In genomic region chr12:120225852-120226640, GRCh38 we compare ENCODE assay signal across 9 cellular contexts. TPM values are rescaled to one million over a fixed set of nuclear protein-coding genes. Genes with fewer than 3 reads are reported as not detected.
DNase-seq lines count a peak whose midpoint lies in the region; ATAC-seq, FAIRE-seq and TF ChIP-seq lines count a peak whose summit lies in the region.
"Had no signal": no experiment of that assay in that cellular context is flagged by ENCODE, and none has a peak within 500 bp of the region (broad histone marks: within the 10 kb centered on the region; RNA-seq: fewer than 3 reads in every experiment).

No MANE protein-coding gene starts in this region.

- H3K4me1 Mint-ChIP-seq in CD8-positive, alpha-beta T cell (ENCODE audit: low read depth) = peaks cover 59% of the 10 kb centered on the region
- H3K4me1 Mint-ChIP-seq in astrocyte (ENCODE audit: low read depth, unreplicated experiment) = peaks cover 39% of the 10 kb centered on the region

- H4K20me1 ChIP-seq in astrocyte (ENCODE audit: insufficient read depth, low read length) = peaks cover 67% of the 10 kb centered on the region

- peak overlapping the region; percentile 44 for H3K4me2 ChIP-seq in astrocyte (ENCODE audit: low read length)

- no peaks in the 10 kb centered on the region for H3K27me3 Mint-ChIP-seq in CD8-positive, alpha-beta T cell (ENCODE audit: low read depth)
- H3K27me3 Mint-ChIP-seq in astrocyte (ENCODE audit: low read depth, unreplicated experiment) = no peaks in the 10 kb centered on the region

- H3K9ac ChIP-seq in astrocyte (ENCODE audit: low read length) = peak overlapping the region; percentile 45

- peaks cover 46% of the 10 kb centered on the region for H3K36me3 Mint-ChIP-seq in CD8-positive, alpha-beta T cell
- H3K36me3 Mint-ChIP-seq in astrocyte (ENCODE audit: low read depth, unreplicated experiment) = peaks cover 11% of the 10 kb centered on the region

- no peak overlapping the region for H3K4me3 ChIP-seq in CD8-positive, alpha-beta T cell (ENCODE audit: low read depth, low read length)
- H3K4me3 ChIP-seq in astrocyte (ENCODE audit: insufficient read depth, low read depth, low read length) (no peak overlapping the region), mucosa of descending colon (peak overlapping the region; percentile 13)

- CTCF ChIA-PET in CD8-positive, alpha-beta T cell (lab: Charles Lee) = interaction anchor here (1.5 to 11.1 kb wide), 7 partner anchors 10 to 66 kb away, joined by 4 to 458 read pairs (median 46); partner anchors contain the start of genes PXN, RNU4-1, RNU4-2 and RPLP0

- H3K4me3 Mint-ChIP-seq in CD8-positive, alpha-beta T cell = peak overlapping the region; percentile 47
- H3K4me3 Mint-ChIP-seq in astrocyte (ENCODE audit: unreplicated experiment) = no peak overlapping the region

- H3K4me1 ChIP-seq in CD8-positive, alpha-beta T cell (ENCODE audit: insufficient read depth, low read length) = peaks cover 60% of the 10 kb centered on the region
- peaks cover 59% of the 10 kb centered on the region for H3K4me1 ChIP-seq in astrocyte (ENCODE audit: insufficient read depth, low read length)
- H3K4me1 ChIP-seq in mucosa of descending colon (ENCODE audit: low read depth) = peaks cover 50% of the 10 kb centered on the region

- no peaks in the 10 kb centered on the region for H3K27me3 ChIP-seq in CD8-positive, alpha-beta T cell (ENCODE audit: insufficient read depth, low read length)
- no peaks in the 10 kb centered on the region for H3K27me3 ChIP-seq in astrocyte (ENCODE audit: insufficient read depth, low read length)

- H2AFZ ChIP-seq in astrocyte (ENCODE audit: low read depth, low read length) = no peak overlapping the region

- peaks cover 38% of the 10 kb centered on the region for H3K36me3 ChIP-seq in CD8-positive, alpha-beta T cell (ENCODE audit: insufficient read depth, low read length)
- H3K36me3 ChIP-seq in astrocyte (ENCODE audit: insufficient read depth, low read length) (peaks cover 24% of the 10 kb centered on the region), mucosa of descending colon (ENCODE audit: low read depth) (peaks cover 5% of the 10 kb centered on the region)

- H3K9me3 Mint-ChIP-seq in CD8-positive, alpha-beta T cell = no peaks in the 10 kb centered on the region
- H3K9me3 Mint-ChIP-seq in astrocyte (ENCODE audit: unreplicated experiment) = no peaks in the 10 kb centered on the region
- H3K9me3 Mint-ChIP-seq: neural crest cell had no signal

- FAIRE-seq in astrocyte (lab: Jason Lieb, UNC) = no peak

- DNase-seq in CD8-positive, alpha-beta T cell = peak in 2 of 7 experiments; percentile 9 to 25
- DNase-seq in astrocyte (ENCODE audit: low read depth) (no peak), mucosa of descending colon (peak; percentile 88 to 90 (median 88)), ecto neural progenitor cell (ENCODE audit: low spot score) (no peak), NCI-H82 treated with DMSO at 0.1 percent for 48 hours (lab: John Stamatoyannopoulos, UW; ENCODE audit: unreplicated experiment) (no peak), NAMALWA (ENCODE audit: low spot score) (no peak)
- DNase-seq in stimulated activated CD4-positive, alpha-beta T cell treated with anti-CD3 and anti-CD28 coated beads, Interleukin-1b, Interleukin-23, amount 100 ng/mL, for 48 hours = no peak

- H3K27ac ChIP-seq in CD8-positive, alpha-beta T cell (ENCODE audit: low read depth, low read length) = no peak overlapping the region
- no peak overlapping the region for H3K27ac ChIP-seq in astrocyte (ENCODE audit: low read depth, low read length)

- POLR2A ChIA-PET in CD8-positive, alpha-beta T cell (lab: Charles Lee) = interaction anchor here (0.6 to 9.7 kb wide), 5 partner anchors 25 to 76 kb away, joined by 3 to 150 read pairs (median 21); partner anchors contain the start of genes PXN, RNU4-1, RNU4-2 and RPLP0

- no peak for TF ChIP-seq CTCF in CD8-positive, alpha-beta T cell (IDR thresholded peaks at IDR 0.05)
- TF ChIP-seq CTCF in astrocyte (IDR thresholded peaks at IDR 0.05; ENCODE audit: insufficient read depth, low read depth, low read length) (no peak), mucosa of descending colon (IDR thresholded peaks at IDR 0.05) (peak; percentile 16)

- peak overlapping the region; percentile 60 for H3K27ac Mint-ChIP-seq in CD8-positive, alpha-beta T cell
- H3K27ac Mint-ChIP-seq in astrocyte (ENCODE audit: unreplicated experiment) = no peak overlapping the region

- H3K9me3 ChIP-seq in CD8-positive, alpha-beta T cell (ENCODE audit: low read length) = no peaks in the 10 kb centered on the region
- H3K9me3 ChIP-seq in astrocyte (ENCODE audit: insufficient read depth, low read depth, low read length) (no peaks in the 10 kb centered on the region), mucosa of descending colon (no peaks in the 10 kb centered on the region)

- peaks cover 91% of the 10 kb centered on the region for H3K79me2 ChIP-seq in astrocyte (ENCODE audit: insufficient read depth, low read length)

- no peak for ATAC-seq in CD8-positive, alpha-beta T cell
- ATAC-seq in HG03442 (IDR thresholded peaks at IDR 0.05; ENCODE audit: unreplicated experiment) (peak; percentile 49), mucosa of descending colon (peak; percentile 70)

- intact Hi-C loops in CD8-positive, alpha-beta T cell (cut with DNase I, micrococcal nuclease) = no loop called here
- intact Hi-C loops in mucosa of descending colon (cut with DNase I, micrococcal nuclease) = loop anchor here in 1 of 2 donors (5.0 kb wide), 1 partner anchor 41 kb away; the partner anchor contains the start of gene PXN

RNA-seq across cellular contexts. Expression of gene RPLP0, which starts 25.1 kb away (rescaled TPM):
- 1,000 to 10,000 TPM; 2,094 to 2,102 TPM for total RNA-seq in CD8-positive, alpha-beta T cell
- total RNA-seq in astrocyte (1,543 and 1,660 TPM in 2 replicates), mucosa of descending colon (1,000 to 10,000 TPM; 1,175 to 1,810 (median 1,602) TPM)

RNA-seq across cellular contexts. Expression of gene GCN1, which starts 31.5 kb away (rescaled TPM):
- 100 to 1,000 TPM; 161 to 163 TPM for total RNA-seq in CD8-positive, alpha-beta T cell
- total RNA-seq in astrocyte = 95.5 and 123 TPM in 2 replicates
- 100 to 1,000 TPM in 1 of 3 donors, 10 to 100 TPM in 2; 74.6 to 108 (median 76.7) TPM for total RNA-seq in mucosa of descending colon

RNA-seq across cellular contexts. Expression of gene PXN, which starts 39.5 kb away (rescaled TPM):
- total RNA-seq in CD8-positive, alpha-beta T cell = 100 to 1,000 TPM; 170 to 171 TPM
- total RNA-seq in astrocyte = 126 and 151 TPM in 2 replicates
- 100 to 1,000 TPM; 117 to 167 (median 146) TPM for total RNA-seq in mucosa of descending colon

Comparison
In these comparisons a context has a peak if more than half of its experiments do, and no peak if none do; other contexts are left out.
1. DNase-seq: peak in mucosa of descending colon (3 of 3); none in astrocyte (single experiment), ecto neural progenitor cell (single experiment), NCI-H82 treated with DMSO at 0.1 percent for 48 hours (single experiment), stimulated activated CD4-positive, alpha-beta T cell treated with anti-CD3 and anti-CD28 coated beads, Interleukin-1b, Interleukin-23, amount 100 ng/mL, for 48 hours (single experiment) and NAMALWA (single experiment).